Comparison of ENCODE assay signal across 19 cellular contexts in the genomic region with DNA sequence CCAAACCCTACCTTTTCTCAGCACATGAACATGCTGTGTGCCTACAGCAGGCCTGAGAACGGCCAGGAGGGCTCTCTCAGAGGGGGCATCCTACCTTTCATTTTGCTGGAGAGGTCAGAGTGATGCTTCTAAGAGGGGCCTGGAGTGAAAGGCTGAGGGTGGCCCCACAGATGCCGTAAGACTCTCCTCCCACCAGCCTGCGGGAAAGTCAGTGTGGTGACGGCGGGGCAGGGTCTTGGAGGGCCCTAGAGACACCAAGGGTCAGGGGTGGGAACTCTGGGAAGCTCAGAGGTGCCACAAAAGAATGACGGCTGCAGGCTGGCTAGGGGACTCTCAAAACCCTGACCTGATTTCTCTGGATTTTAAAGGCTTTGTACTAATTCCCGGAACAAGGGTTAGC.
A peak's percentile ranks its signal among the peaks of the same experiment; 100 is the strongest.
DNase-seq lines count a peak whose midpoint lies in the region; ATAC-seq and TF ChIP-seq lines count a peak whose summit lies in the region.
"Had no signal": no experiment of that assay in that cellular context is flagged by ENCODE, and none has a peak within 500 bp of the region (broad histone marks: within the 10 kb centered on the region; RNA-seq: fewer than 3 reads in every experiment).

No MANE protein-coding gene starts in this region.

- no peaks in the 10 kb centered on the region for H3K4me1 Mint-ChIP-seq in activated T-cell treated with anti-CD3 and anti-CD28 coated beads, Interleukin-2, amount 50 U/mL, for 24 hours (ENCODE audit: low read depth)
- H3K4me1 Mint-ChIP-seq in activated T-cell treated with anti-CD3 and anti-CD28 coated beads, Interleukin-2, amount 50 U/mL, for 72 hours (ENCODE audit: low read depth), result no peaks in the 10 kb centered on the region
- H3K4me1 Mint-ChIP-seq in activated T-helper 17 cell treated with anti-CD3 and anti-CD28 coated beads, Interleukin-2, amount 50 U/mL, for 72 hours, result peaks cover 3% of the 10 kb centered on the region
- H3K4me1 Mint-ChIP-seq in glutamatergic neuron (ENCODE audit: low read depth, unreplicated experiment), result peaks cover 35% of the 10 kb centered on the region

- DNase-seq in activated T-cell treated with anti-CD3 and anti-CD28 coated beads, Interleukin-2, amount 50 U/mL, for 24 hours, result no peak
- DNase-seq in activated T-cell treated with anti-CD3 and anti-CD28 coated beads, Interleukin-2, amount 50 U/mL, for 72 hours, result no peak
- DNase-seq in glutamatergic neuron, result no peak
- peak; percentile 32 for DNase-seq in ureter (ENCODE audit: low spot score)
- no peak for DNase-seq in DMS53 treated with DMSO at 0.1 percent for 48 hours (lab: John Stamatoyannopoulos, UW; ENCODE audit: unreplicated experiment)
- no peak for DNase-seq in cortex of kidney (lab: John Stamatoyannopoulos, UW)
- DNase-seq: BE2C, Calu3, MV-4-11, NCI-H1417, NCI-H187, NCI-H2107, NCI-H510A treated with DMSO at 0.1 percent for 48 hours, NCI-H774, OCI-M1, Right ventricle myocardium superior had no signal

- no peak overlapping the region for H3K4me3 Mint-ChIP-seq in activated T-cell treated with anti-CD3 and anti-CD28 coated beads, Interleukin-2, amount 50 U/mL, for 24 hours
- no peak overlapping the region for H3K4me3 Mint-ChIP-seq in activated T-cell treated with anti-CD3 and anti-CD28 coated beads, Interleukin-2, amount 50 U/mL, for 72 hours
- no peak overlapping the region for H3K4me3 Mint-ChIP-seq in activated T-helper 17 cell treated with anti-CD3 and anti-CD28 coated beads, Interleukin-2, amount 50 U/mL, for 72 hours
- H3K4me3 Mint-ChIP-seq in glutamatergic neuron (ENCODE audit: unreplicated experiment), result peak overlapping the region; percentile 36
- H3K4me3 Mint-ChIP-seq: CD8-positive, alpha-beta T cell had no signal

- peaks cover 58% of the 10 kb centered on the region for H3K36me3 Mint-ChIP-seq in activated T-cell treated with anti-CD3 and anti-CD28 coated beads, Interleukin-2, amount 50 U/mL, for 24 hours (ENCODE audit: low read depth)
- H3K36me3 Mint-ChIP-seq in activated T-cell treated with anti-CD3 and anti-CD28 coated beads, Interleukin-2, amount 50 U/mL, for 72 hours (ENCODE audit: insufficient read depth in 2 of 2), result peaks cover 0 to 2% of the 10 kb centered on the region in 2 donors
- peaks cover 20% of the 10 kb centered on the region for H3K36me3 Mint-ChIP-seq in activated T-helper 17 cell treated with anti-CD3 and anti-CD28 coated beads, Interleukin-2, amount 50 U/mL, for 72 hours (ENCODE audit: low read depth)
- peaks cover 7% of the 10 kb centered on the region for H3K36me3 Mint-ChIP-seq in glutamatergic neuron (ENCODE audit: unreplicated experiment)

- H3K9me3 Mint-ChIP-seq in activated T-cell treated with anti-CD3 and anti-CD28 coated beads, Interleukin-2, amount 50 U/mL, for 24 hours, result no peaks in the 10 kb centered on the region
- H3K9me3 Mint-ChIP-seq in activated T-cell treated with anti-CD3 and anti-CD28 coated beads, Interleukin-2, amount 50 U/mL, for 72 hours, result no peaks in the 10 kb centered on the region
- H3K9me3 Mint-ChIP-seq in activated T-helper 17 cell treated with anti-CD3 and anti-CD28 coated beads, Interleukin-2, amount 50 U/mL, for 72 hours, result no peaks in the 10 kb centered on the region
- peaks cover 10% of the 10 kb centered on the region for H3K9me3 Mint-ChIP-seq in glutamatergic neuron (ENCODE audit: unreplicated experiment)
- H3K9me3 Mint-ChIP-seq: CD8-positive, alpha-beta T cell had no signal

- TF ChIP-seq CTCF in glutamatergic neuron (IDR thresholded peaks at IDR 0.05; ENCODE audit: partially characterized antibody, unreplicated experiment), result no peak

- no peak for ATAC-seq in activated T-cell treated with anti-CD3 and anti-CD28 coated beads, Interleukin-2, amount 50 U/mL, for 72 hours (replicated peaks in 1 of 2)
- no peak for ATAC-seq in activated T-helper 17 cell treated with anti-CD3 and anti-CD28 coated beads, Interleukin-2, amount 50 U/mL, for 72 hours (replicated peaks)
- ATAC-seq: CD8-positive, alpha-beta T cell; K562 had no signal

- H3K27me3 Mint-ChIP-seq in activated T-cell treated with anti-CD3 and anti-CD28 coated beads, Interleukin-2, amount 50 U/mL, for 24 hours, result no peaks in the 10 kb centered on the region
- H3K27me3 Mint-ChIP-seq in activated T-cell treated with anti-CD3 and anti-CD28 coated beads, Interleukin-2, amount 50 U/mL, for 72 hours (ENCODE audit: low read depth), result no peaks in the 10 kb centered on the region
- no peaks in the 10 kb centered on the region for H3K27me3 Mint-ChIP-seq in activated T-helper 17 cell treated with anti-CD3 and anti-CD28 coated beads, Interleukin-2, amount 50 U/mL, for 72 hours
- peaks cover 3% of the 10 kb centered on the region for H3K27me3 Mint-ChIP-seq in glutamatergic neuron (ENCODE audit: unreplicated experiment)

- peak overlapping the region; percentile 4 for H3K27ac Mint-ChIP-seq in activated T-cell treated with anti-CD3 and anti-CD28 coated beads, Interleukin-2, amount 50 U/mL, for 24 hours
- no peak overlapping the region for H3K27ac Mint-ChIP-seq in activated T-cell treated with anti-CD3 and anti-CD28 coated beads, Interleukin-2, amount 50 U/mL, for 72 hours
- H3K27ac Mint-ChIP-seq in activated T-helper 17 cell treated with anti-CD3 and anti-CD28 coated beads, Interleukin-2, amount 50 U/mL, for 72 hours, result peak overlapping the region; percentile 50
- peak overlapping the region; percentile 17 for H3K27ac Mint-ChIP-seq in glutamatergic neuron (ENCODE audit: unreplicated experiment)
- H3K27ac Mint-ChIP-seq: CD8-positive, alpha-beta T cell had no signal
